14 cellular contexts compared by ENCODE assay signal in genomic region chr6:116465246-116465645, GRCh38. TPM values are rescaled to one million over a fixed set of nuclear protein-coding genes. Genes with fewer than 3 reads are reported as not detected.
DNase-seq lines count a peak whose midpoint lies in the region; ATAC-seq and TF ChIP-seq lines count a peak whose summit lies in the region.
"Had no signal": no experiment of that assay in that cellular context is flagged by ENCODE, and none has a peak within 500 bp of the region (broad histone marks: within the 10 kb centered on the region; RNA-seq: fewer than 3 reads in every experiment).

No MANE protein-coding gene starts in this region.

- H3K36me3 ChIP-seq in adrenal gland (replicated peaks in 1 of 2): no peaks in the 10 kb centered on the region
- H3K36me3 ChIP-seq in upper lobe of right lung: no peaks in the 10 kb centered on the region
- H3K36me3 ChIP-seq: prostate gland had no signal

- intact Hi-C loops in adrenal gland (cut with DNase I) (no loop called here), upper lobe of right lung (cut with DNase I) (no loop called here)

- peaks cover 24% of the 10 kb centered on the region for H3K27me3 Mint-ChIP-seq in activated naive CD8-positive, alpha-beta T cell treated with anti-CD3 and anti-CD28 coated beads, Interleukin-2, amount 10 ng/mL, durations not matched to agents 7 days and 5 days
- H3K27me3 Mint-ChIP-seq in activated naive CD8-positive, alpha-beta T cell treated with anti-CD3 and anti-CD28 coated beads for 36 hours: peaks cover 45% of the 10 kb centered on the region

- H3K9me3 ChIP-seq in adrenal gland (replicated peaks in 1 of 3) (no peaks in the 10 kb centered on the region), upper lobe of right lung (no peaks in the 10 kb centered on the region)
- H3K9me3 ChIP-seq: prostate gland had no signal

- TF ChIP-seq POLR2A in adrenal gland (IDR thresholded peaks at IDR 0.05): no peak

- 54 to 67% (median 61%) methylated on average over 5 of the region's 5 CpGs for WGBS in adrenal gland, 4 donors

- peaks cover 7 to 9% of the 10 kb centered on the region in 2 donors for H3K4me1 ChIP-seq in adrenal gland (replicated peaks in 1 of 2)
- H3K4me1 ChIP-seq in upper lobe of right lung: peaks cover 7% of the 10 kb centered on the region
- H3K4me1 ChIP-seq: prostate gland had no signal

- ATAC-seq in activated naive CD8-positive, alpha-beta T cell treated with anti-CD3 and anti-CD28 coated beads, Interleukin-2, amount 10 ng/mL, durations not matched to agents 7 days and 5 days (ENCODE audit: low read depth): no peak
- peak; percentile 64 for ATAC-seq in upper lobe of right lung

- no peak for DNase-seq in activated naive CD8-positive, alpha-beta T cell treated with anti-CD3 and anti-CD28 coated beads, Interleukin-2, amount 10 ng/mL, durations not matched to agents 7 days and 5 days
- DNase-seq in activated naive CD8-positive, alpha-beta T cell treated with anti-CD3 and anti-CD28 coated beads for 36 hours: no peak
- DNase-seq in NOMO-1 treated with DMSO at 0.1 percent for 48 hours (lab: John Stamatoyannopoulos, UW; ENCODE audit: unreplicated experiment) (peak; percentile 84), adrenal gland (peak in 6 of 7 donors; percentile 20 to 64 (median 36)), upper lobe of right lung (no peak), superior temporal gyrus (ENCODE audit: extremely low spot score) (no peak), dermis blood vessel endothelial cell (no peak)
- no peak for DNase-seq in activated CD8-positive, alpha-beta memory T cell treated with anti-CD3 and anti-CD28 coated beads for 24 hours
- DNase-seq: amniotic stem cell, cortex of kidney, DND-41 had no signal

- no peak overlapping the region for H3K27ac Mint-ChIP-seq in activated naive CD8-positive, alpha-beta T cell treated with anti-CD3 and anti-CD28 coated beads, Interleukin-2, amount 10 ng/mL, durations not matched to agents 7 days and 5 days
- no peak overlapping the region for H3K27ac Mint-ChIP-seq in activated naive CD8-positive, alpha-beta T cell treated with anti-CD3 and anti-CD28 coated beads for 36 hours

- H3K27me3 ChIP-seq in adrenal gland (no peaks in the 10 kb centered on the region), upper lobe of right lung (peaks cover 7% of the 10 kb centered on the region)

- H3K4me3 ChIP-seq in adrenal gland (no peak overlapping the region), upper lobe of right lung (no peak overlapping the region)
- H3K4me3 ChIP-seq: prostate gland had no signal

- peaks cover 28% of the 10 kb centered on the region for H3K4me1 Mint-ChIP-seq in activated naive CD8-positive, alpha-beta T cell treated with anti-CD3 and anti-CD28 coated beads, Interleukin-2, amount 10 ng/mL, durations not matched to agents 7 days and 5 days
- H3K4me1 Mint-ChIP-seq in activated naive CD8-positive, alpha-beta T cell treated with anti-CD3 and anti-CD28 coated beads for 36 hours: peaks cover 16% of the 10 kb centered on the region

- H3K27ac ChIP-seq in adrenal gland (peak overlapping the region in 2 of 5 donors; percentile 18 to 40), upper lobe of right lung (no peak overlapping the region)
- H3K27ac ChIP-seq: prostate gland had no signal

- TF ChIP-seq CTCF in adrenal gland (IDR thresholded peaks at IDR 0.05) (no peak), upper lobe of right lung (IDR thresholded peaks at IDR 0.05) (no peak)

- POLR2A ChIA-PET in activated naive CD8-positive, alpha-beta T cell treated with anti-CD3 and anti-CD28 coated beads, Interleukin-2, amount 10 ng/mL, durations not matched to agents 7 days and 5 days (lab: Charles Lee): no interaction called here

- peak overlapping the region; percentile 16 for H3K4me3 Mint-ChIP-seq in activated naive CD8-positive, alpha-beta T cell treated with anti-CD3 and anti-CD28 coated beads, Interleukin-2, amount 10 ng/mL, durations not matched to agents 7 days and 5 days
- H3K4me3 Mint-ChIP-seq in activated naive CD8-positive, alpha-beta T cell treated with anti-CD3 and anti-CD28 coated beads for 36 hours: no peak overlapping the region
- H3K4me3 Mint-ChIP-seq: type B pancreatic cell had no signal

- no peaks in the 10 kb centered on the region for H3K9me3 Mint-ChIP-seq in activated naive CD8-positive, alpha-beta T cell treated with anti-CD3 and anti-CD28 coated beads, Interleukin-2, amount 10 ng/mL, durations not matched to agents 7 days and 5 days
- no peaks in the 10 kb centered on the region for H3K9me3 Mint-ChIP-seq in activated naive CD8-positive, alpha-beta T cell treated with anti-CD3 and anti-CD28 coated beads for 36 hours

- peaks cover 6% of the 10 kb centered on the region for H3K36me3 Mint-ChIP-seq in activated naive CD8-positive, alpha-beta T cell treated with anti-CD3 and anti-CD28 coated beads, Interleukin-2, amount 10 ng/mL, durations not matched to agents 7 days and 5 days
- no peaks in the 10 kb centered on the region for H3K36me3 Mint-ChIP-seq in activated naive CD8-positive, alpha-beta T cell treated with anti-CD3 and anti-CD28 coated beads for 36 hours
- H3K36me3 Mint-ChIP-seq: type B pancreatic cell had no signal

RNA-seq across cellular contexts. Expression of gene CALHM6, which starts 4.1 kb away (rescaled TPM):
- 10 to 100 TPM; 23.2 to 26.7 TPM for total RNA-seq in activated naive CD8-positive, alpha-beta T cell treated with anti-CD3 and anti-CD28 coated beads, Interleukin-2, amount 10 ng/mL, durations not matched to agents 7 days and 5 days
- total RNA-seq in activated naive CD8-positive, alpha-beta T cell treated with anti-CD3 and anti-CD28 coated beads for 36 hours: 1 to 10 TPM; 5.6 to 7.4 TPM
- total RNA-seq in adrenal gland (10 to 100 TPM in 1 of 8 donors, 1 to 10 TPM in 7; 1.1 to 55.3 (median 6.5) TPM), upper lobe of right lung (3.6 TPM), dermis blood vessel endothelial cell (0.33 and 0.85 TPM in 2 replicates)
- polyA plus RNA-seq in adrenal gland: 10 to 100 TPM in 1 of 3 donors, 1 to 10 TPM in 2; 5.1 to 12.7 (median 10.0) TPM
- total RNA-seq: MCF 10A had no signal

RNA-seq across cellular contexts. Expression of gene CALHM5, which starts 46.2 kb away (rescaled TPM):
- not detected for total RNA-seq in activated naive CD8-positive, alpha-beta T cell treated with anti-CD3 and anti-CD28 coated beads, Interleukin-2, amount 10 ng/mL, durations not matched to agents 7 days and 5 days
- total RNA-seq in activated naive CD8-positive, alpha-beta T cell treated with anti-CD3 and anti-CD28 coated beads for 36 hours: not detected
- total RNA-seq in adrenal gland (1 to 10 TPM in 4 of 8 donors, under 1 TPM in 4; 0.65 to 2.2 (median 1.1) TPM), upper lobe of right lung (1.9 TPM), dermis blood vessel endothelial cell (2.5 and 3.4 TPM in 2 replicates)
- 1 to 10 TPM in 1 of 3 donors, under 1 TPM in 2; 0.32 to 1.0 (median 0.44) TPM for polyA plus RNA-seq in adrenal gland
- total RNA-seq: MCF 10A had no signal

Comparison
In these comparisons a context has a peak if more than half of its experiments do, and no peak if none do; other contexts are left out.
1. DNase-seq: peak in NOMO-1 treated with DMSO at 0.1 percent for 48 hours (single experiment) and adrenal gland (6 of 7); none in activated naive CD8-positive, alpha-beta T cell treated with anti-CD3 and anti-CD28 coated beads, Interleukin-2, amount 10 ng/mL, durations not matched to agents 7 days and 5 days (single experiment), activated naive CD8-positive, alpha-beta T cell treated with anti-CD3 and anti-CD28 coated beads for 36 hours (single experiment), upper lobe of right lung (single experiment), superior temporal gyrus (single experiment), activated CD8-positive, alpha-beta memory T cell treated with anti-CD3 and anti-CD28 coated beads for 24 hours (single experiment) and dermis blood vessel endothelial cell (single experiment).